In the genomic region with DNA sequence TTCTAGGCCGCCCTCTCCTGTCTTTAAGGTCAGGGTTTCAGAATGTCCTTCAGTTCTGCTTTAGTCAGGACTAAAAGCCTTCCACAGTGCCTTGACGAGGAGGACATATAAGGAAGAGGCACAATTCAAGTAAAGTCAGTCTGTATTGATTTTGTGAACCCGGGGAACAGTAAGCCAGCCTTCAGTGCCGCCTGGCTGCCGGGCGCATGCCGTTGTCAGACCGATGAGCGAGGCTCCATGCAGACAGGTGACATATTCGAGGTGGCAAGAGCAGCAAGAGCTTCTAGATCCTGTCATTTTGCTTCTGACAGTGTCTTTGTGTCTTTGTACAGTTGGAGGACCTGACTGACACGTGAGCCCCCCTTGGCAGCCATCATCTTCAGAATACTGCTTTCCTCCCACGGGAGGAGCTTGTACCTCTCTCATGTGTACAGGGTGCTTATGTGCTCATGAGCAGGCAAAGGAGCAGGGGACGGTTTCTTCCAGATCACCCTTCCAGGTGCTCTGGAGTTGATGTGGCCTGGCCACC, we compare ENCODE assay signal across 18 cellular contexts.
"Had no signal": no experiment of that assay in that cellular context is flagged by ENCODE, and none has a peak within 500 bp of the region (broad histone marks: within the 10 kb centered on the region; RNA-seq: fewer than 3 reads in every experiment).

No MANE protein-coding gene starts in this region.

- H3K4me2 ChIP-seq: hepatocyte had no signal

- H3K36me3 Mint-ChIP-seq: activated naive CD8-positive, alpha-beta T cell treated with anti-CD3 and anti-CD28 coated beads, Interleukin-2, amount 10 ng/mL, durations not matched to agents 7 days and 5 days had no signal

- H3K27me3 Mint-ChIP-seq: activated CD4-positive, alpha-beta T cell treated with anti-CD3 and anti-CD28 coated beads, Interleukin-2, amount 10 ng/mL, durations not matched to agents 7 days and 5 days; activated naive CD8-positive, alpha-beta T cell treated with anti-CD3 and anti-CD28 coated beads, Interleukin-2, amount 10 ng/mL, durations not matched to agents 7 days and 5 days had no signal

- H3K36me3 ChIP-seq: gastroesophageal sphincter, upper lobe of left lung had no signal

- H3K27ac Mint-ChIP-seq: activated CD4-positive, alpha-beta T cell treated with anti-CD3 and anti-CD28 coated beads, Interleukin-2, amount 10 ng/mL, durations not matched to agents 7 days and 5 days; activated naive CD8-positive, alpha-beta T cell treated with anti-CD3 and anti-CD28 coated beads, Interleukin-2, amount 10 ng/mL, durations not matched to agents 7 days and 5 days; T-helper 2 cell treated with Interferon-gamma antibody and Interleukin-4, amounts not matched to agents 5 μg/mL and 100 μg/mL, for 36 hours had no signal

- DNase-seq: activated CD4-positive, alpha-beta T cell treated with anti-CD3 and anti-CD28 coated beads, Interleukin-2, amount 10 ng/mL, durations not matched to agents 7 days and 5 days; activated CD4-positive, CD25-positive, alpha-beta regulatory T cell; activated naive CD8-positive, alpha-beta T cell treated with anti-CD3 and anti-CD28 coated beads, Interleukin-2, amount 10 ng/mL, durations not matched to agents 7 days and 5 days; dermis blood vessel endothelial cell; erythroblast; mammary epithelial cell; posterior cingulate gyrus; right cardiac atrium; stimulated activated CD4-positive, alpha-beta T cell treated with anti-CD3 and anti-CD28 coated beads, Interleukin-4, amount 100 ng/mL, for 24 hours; stimulated activated naive CD4-positive, alpha-beta T cell treated with Interleukin-2 at 50 U/mL for 16 hours; substantia nigra had no signal

- H3K27me3 ChIP-seq: gastroesophageal sphincter, hepatocyte, upper lobe of left lung had no signal

- H3K4me3 ChIP-seq: gastroesophageal sphincter, hepatocyte, skin epidermis, upper lobe of left lung had no signal

- H3K4me1 Mint-ChIP-seq: activated CD4-positive, alpha-beta T cell treated with anti-CD3 and anti-CD28 coated beads, Interleukin-2, amount 10 ng/mL, durations not matched to agents 7 days and 5 days; activated naive CD8-positive, alpha-beta T cell treated with anti-CD3 and anti-CD28 coated beads, Interleukin-2, amount 10 ng/mL, durations not matched to agents 7 days and 5 days had no signal

- H3K9me3 Mint-ChIP-seq: activated CD4-positive, alpha-beta T cell treated with anti-CD3 and anti-CD28 coated beads, Interleukin-2, amount 10 ng/mL, durations not matched to agents 7 days and 5 days; activated naive CD8-positive, alpha-beta T cell treated with anti-CD3 and anti-CD28 coated beads, Interleukin-2, amount 10 ng/mL, durations not matched to agents 7 days and 5 days; T-helper 2 cell treated with Interferon-gamma antibody and Interleukin-4, amounts not matched to agents 5 μg/mL and 100 μg/mL, for 36 hours had no signal

- H2AFZ ChIP-seq: hepatocyte had no signal

- FAIRE-seq: keratinocyte had no signal

- H3K27ac ChIP-seq: gastroesophageal sphincter, hepatocyte, upper lobe of left lung had no signal

- ATAC-seq: left lobe of liver, right cardiac atrium had no signal

- H3K4me3 Mint-ChIP-seq: activated CD4-positive, alpha-beta T cell treated with anti-CD3 and anti-CD28 coated beads, Interleukin-2, amount 10 ng/mL, durations not matched to agents 7 days and 5 days; activated naive CD8-positive, alpha-beta T cell treated with anti-CD3 and anti-CD28 coated beads, Interleukin-2, amount 10 ng/mL, durations not matched to agents 7 days and 5 days; T-helper 2 cell treated with Interferon-gamma antibody and Interleukin-4, amounts not matched to agents 5 μg/mL and 100 μg/mL, for 36 hours had no signal
